8 cellular contexts compared by ENCODE assay signal in the genomic region with DNA sequence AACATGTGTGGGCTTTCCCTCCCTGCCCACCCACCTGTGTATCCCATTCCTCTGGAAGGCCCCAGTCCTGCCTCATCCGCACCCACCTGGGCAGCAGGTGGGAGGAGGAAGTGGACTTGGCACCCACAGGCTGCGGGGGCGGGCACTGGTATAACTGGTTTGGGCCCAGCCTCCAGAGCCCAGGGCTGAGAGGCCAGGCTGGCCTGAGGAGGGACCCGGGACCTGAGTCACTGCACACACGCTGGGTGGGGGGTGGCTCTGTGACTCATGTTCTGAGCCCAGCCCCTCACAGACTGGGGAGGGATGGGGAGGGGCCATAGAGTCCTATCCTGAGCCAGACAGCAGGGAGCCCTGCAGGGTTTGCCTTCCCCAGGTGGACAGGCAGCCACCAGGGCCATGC. TPM values are rescaled to one million over a fixed set of nuclear protein-coding genes. Genes with fewer than 3 reads are reported as not detected.
A peak's percentile ranks its signal among the peaks of the same experiment; 100 is the strongest.
DNase-seq lines count a peak whose midpoint lies in the region; ATAC-seq, FAIRE-seq and TF ChIP-seq lines count a peak whose summit lies in the region.

No MANE protein-coding gene starts in this region.

- peak; percentile 87 for ATAC-seq in omental fat pad (ENCODE audit: low FRiP score)

- H3K9me3 Mint-ChIP-seq in Calu3 (ENCODE audit: low read depth, unreplicated experiment), result no peaks in the 10 kb centered on the region

- peak overlapping the region; percentile 56 for H3K4me3 Mint-ChIP-seq in Calu3 (ENCODE audit: low read depth, unreplicated experiment)

- peaks cover 44% of the 10 kb centered on the region for H3K4me1 Mint-ChIP-seq in Calu3 (ENCODE audit: low read depth, unreplicated experiment)

- TF ChIP-seq CTCF in Calu3 (IDR thresholded peaks at IDR 0.05; ENCODE audit: unreplicated experiment) (no peak), epithelial cell of esophagus (IDR thresholded peaks at IDR 0.05; ENCODE audit: insufficient read depth, low read depth, low read length, missing control alignments) (no peak), omental fat pad (IDR thresholded peaks at IDR 0.05) (no peak), D721Med (IDR thresholded peaks at IDR 0.05; ENCODE audit: insufficient read depth, missing control alignments) (no peak)

- TF ChIP-seq POLR2A in erythroblast (IDR thresholded peaks at IDR 0.05; ENCODE audit: low read length), result no peak

- CTCF ChIA-PET in Calu3 (lab: Charles Lee), result interaction anchor here (0.6 to 2.9 kb wide), 6 partner anchors 10 to 37 kb away, joined by 3 to 12 read pairs (median 5); a partner anchor contains a TSS

- no peaks in the 10 kb centered on the region for H3K27me3 Mint-ChIP-seq in Calu3 (ENCODE audit: unreplicated experiment)

- DNase-seq in Calu3 (peak; percentile 98), NCI-H226 (peak; percentile 81), epithelial cell of esophagus (ENCODE audit: low read depth) (peak; percentile 99), omental fat pad (ENCODE audit: low spot score) (no peak), NCI-H1105 treated with DMSO at 0.1 percent for 48 hours (lab: John Stamatoyannopoulos, UW) (no peak), erythroblast (lab: John Stamatoyannopoulos, UW) (no peak), NCI-H1930 (lab: John Stamatoyannopoulos, UW) (no peak), D721Med (ENCODE audit: insufficient read length, low spot score) (no peak)

- BruUV-seq in Calu3 (replicated peaks; lab: Mats Ljungman, UMichigan), result no TSS peak

- intact Hi-C loops in Calu3 (cut with micrococcal nuclease; ENCODE audit: unreplicated experiment), result loop anchor here (2.0 kb wide), 1 partner anchor 14 kb away; no protein-coding TSS in a partner anchor

- no peak for FAIRE-seq in D721Med (lab: Jason Lieb, UNC)

- peak overlapping the region; percentile 81 for H3K27ac Mint-ChIP-seq in Calu3 (ENCODE audit: unreplicated experiment)

- H3K36me3 Mint-ChIP-seq in Calu3 (ENCODE audit: insufficient read depth, unreplicated experiment), result peaks cover 32% of the 10 kb centered on the region

- H3K4me3 ChIP-seq in epithelial cell of esophagus (ENCODE audit: low read length), result no peak overlapping the region

RNA-seq across cellular contexts. Expression of a gene that starts 16.7 kb away (rescaled TPM):
- total RNA-seq in Calu3 (2022), result 111 and 142 TPM in 2 replicates
- 10 to 100 TPM in 1 of 4 donors, 1 to 10 TPM in 2, not detected in 1; 3.8 to 10.2 (median 7.1) TPM for total RNA-seq in omental fat pad

RNA-seq across cellular contexts. Expression of a gene that starts 26.9 kb away (rescaled TPM):
- total RNA-seq in Calu3 (2022), result 2.2 and 2.4 TPM in 2 replicates
- 100 to 1,000 TPM; 111 to 314 (median 138) TPM for total RNA-seq in omental fat pad

Comparison
In these comparisons a context has a peak if more than half of its experiments do, and no peak if none do; other contexts are left out.
1. DNase-seq: peak in Calu3 (single experiment), NCI-H226 (single experiment) and epithelial cell of esophagus (single experiment); none in omental fat pad (single experiment), NCI-H1105 treated with DMSO at 0.1 percent for 48 hours (single experiment), erythroblast (0 of 2), NCI-H1930 (0 of 2) and D721Med (single experiment).
2. RNA of a gene that starts 26.9 kb away (total RNA-seq): 111 to 314 TPM in omental fat pad; 2.2 to 2.4 TPM in Calu3; every median in the first group is over 10 times any median in the second.